Comparison of ENCODE assay signal across 9 cellular contexts in the genomic region with DNA sequence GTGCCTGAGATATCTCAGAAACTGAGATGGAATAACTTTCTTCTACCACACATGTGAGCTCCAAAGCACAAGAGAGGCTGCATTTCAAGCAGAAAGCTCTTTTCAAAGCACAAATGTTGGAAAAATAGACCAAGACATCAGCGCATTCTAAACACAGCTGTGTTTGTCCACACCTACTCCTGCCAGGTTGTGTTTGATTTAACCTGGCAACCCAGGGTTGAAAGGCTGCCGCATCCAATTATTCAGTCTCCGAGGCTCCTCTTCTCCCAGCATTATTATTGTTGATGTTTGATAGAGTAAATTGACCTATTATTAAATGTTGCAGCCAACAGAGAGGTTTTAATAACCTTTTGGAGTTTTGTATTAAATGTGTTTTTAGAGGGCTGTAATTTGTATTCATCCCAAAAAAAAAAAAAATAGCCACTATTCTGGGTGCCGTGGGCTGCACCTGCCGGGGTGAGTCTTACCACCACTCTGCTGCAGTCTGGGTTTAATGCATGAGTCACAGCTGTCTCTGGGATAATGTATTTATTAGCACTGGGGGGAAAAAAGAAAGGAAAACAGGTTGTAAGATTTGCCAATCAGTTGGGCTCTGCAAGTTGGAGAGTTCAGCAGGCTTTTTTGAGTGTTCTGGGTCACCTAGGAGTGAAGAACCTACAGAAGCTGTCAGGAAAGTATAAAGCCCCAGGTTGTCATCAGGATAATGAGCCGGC.
DNase-seq lines count a peak whose midpoint lies in the region; ATAC-seq and TF ChIP-seq lines count a peak whose summit lies in the region.
"Had no signal": no experiment of that assay in that cellular context is flagged by ENCODE, and none has a peak within 500 bp of the region (broad histone marks: within the 10 kb centered on the region; RNA-seq: fewer than 3 reads in every experiment).

No MANE protein-coding gene starts in this region.

- H3K9ac ChIP-seq in H9 (ENCODE audit: extremely low read depth, insufficient read length, low read length): no peak overlapping the region
- no peak overlapping the region for H3K9ac ChIP-seq in rectal smooth muscle tissue (ENCODE audit: low read length)

- no peak overlapping the region for H3K4me3 Mint-ChIP-seq in H9
- H3K4me3 Mint-ChIP-seq: effector memory CD8-positive, alpha-beta T cell had no signal

- no peaks in the 10 kb centered on the region; the same call in 1 of the 2 replicates for H3K27me3 Mint-ChIP-seq in H9 (ENCODE audit: low read depth)

- peaks cover 3 to 6% (median 3%) of the 10 kb centered on the region in 3 experiments; a peak in 4 of 7 replicates for H3K36me3 Mint-ChIP-seq in H9 (ENCODE audit: insufficient read depth in 1 of 3, low read depth in 3 of 3)

- no peaks in the 10 kb centered on the region for H3K23me2 ChIP-seq in H9 (ENCODE audit: insufficient read length, low read depth, low read length, poor library complexity, severe bottlenecking)

- ATAC-seq in GM19455 (IDR thresholded peaks at IDR 0.05; ENCODE audit: unreplicated experiment): no peak
- no peak for ATAC-seq in HG03378 (IDR thresholded peaks at IDR 0.05; ENCODE audit: unreplicated experiment)
- ATAC-seq: effector memory CD8-positive, alpha-beta T cell had no signal

- H2BK20ac ChIP-seq in H9 (ENCODE audit: low read depth, low read length, poor library complexity, severe bottlenecking): no peak overlapping the region

- H3K9me3 ChIP-seq in H9 (ENCODE audit: control insufficient read depth, low read depth, low read length): no peaks in the 10 kb centered on the region
- H3K9me3 ChIP-seq in ascending aorta: no peaks in the 10 kb centered on the region

- H3K4ac ChIP-seq in H9 (ENCODE audit: low read depth, low read length): no peak overlapping the region

- H3K27me3 ChIP-seq in H9 (ENCODE audit: insufficient read depth, low read length) (no peaks in the 10 kb centered on the region), rectal smooth muscle tissue (ENCODE audit: control insufficient read depth, insufficient read depth, low read length) (no peaks in the 10 kb centered on the region), ascending aorta (no peaks in the 10 kb centered on the region)

- peak overlapping the region; percentile 47 for H3K4me3 ChIP-seq in rectal smooth muscle tissue (ENCODE audit: low read length)
- H3K4me3 ChIP-seq in ascending aorta: no peak overlapping the region

- H3T11ph ChIP-seq in H9 (ENCODE audit: low read length): no peak overlapping the region

- peak overlapping the region in 1 of 3 experiments; percentile 38; a peak in 2 of 7 replicates for H3K27ac Mint-ChIP-seq in H9
- H3K27ac Mint-ChIP-seq: effector memory CD8-positive, alpha-beta T cell had no signal

- H3K27ac ChIP-seq in H9 (ENCODE audit: insufficient read length, low read depth, low read length) (no peak overlapping the region), epithelial cell of prostate (peak overlapping the region; percentile 56), rectal smooth muscle tissue (ENCODE audit: low read depth, low read length) (peak overlapping the region; percentile 76), ascending aorta (no peak overlapping the region)

- DNase-seq in H9 (no peak), NCI-H526 treated with DMSO at 0.1 percent for 48 hours (lab: John Stamatoyannopoulos, UW) (peak; percentile 58), epithelial cell of prostate (ENCODE audit: low read depth, low spot score) (peak; percentile 43), NOMO-1 treated with DMSO at 0.1 percent for 48 hours (lab: John Stamatoyannopoulos, UW; ENCODE audit: unreplicated experiment) (no peak), ascending aorta (ENCODE audit: low spot score in 2 of 2) (no peak)
- DNase-seq: effector memory CD8-positive, alpha-beta T cell had no signal

- H3K23ac ChIP-seq in H9 (ENCODE audit: insufficient read length, low read depth, low read length): no peak overlapping the region

- H3K4me2 ChIP-seq in H9 (ENCODE audit: insufficient read depth, insufficient read length, low read length): no peak overlapping the region

- no peaks in the 10 kb centered on the region for H3K79me2 ChIP-seq in H9 (ENCODE audit: insufficient read depth, low read length)

- peaks cover 3 to 6% of the 10 kb centered on the region in 2 experiments; a peak in 4 of 5 replicates for H3K9me3 Mint-ChIP-seq in H9
- H3K9me3 Mint-ChIP-seq: effector memory CD8-positive, alpha-beta T cell had no signal

- no peak overlapping the region for H2BK15ac ChIP-seq in H9 (ENCODE audit: low read depth, low read length)

- no peak overlapping the region for H3K14ac ChIP-seq in H9 (ENCODE audit: insufficient read depth, low read length)

- WGBS in H9 (ENCODE audit: extremely low coverage, insufficient read length, low lambda C conversion rate): no CpG with 5 or more reads among the region's 6 CpGs

- H2BK5ac ChIP-seq in H9 (ENCODE audit: insufficient read length, low read length): no peak overlapping the region

- H3K56ac ChIP-seq in H9 (ENCODE audit: insufficient read length, low read depth, low read length): no peak overlapping the region

- H4K8ac ChIP-seq in H9 (replicated peaks; ENCODE audit: insufficient read length, low read depth, low read length): no peak overlapping the region

- H3K79me1 ChIP-seq in H9 (ENCODE audit: insufficient read depth, low read depth, low read length, poor library complexity, severe bottlenecking): no peaks in the 10 kb centered on the region

- H3K4me1 ChIP-seq in H9 (ENCODE audit: insufficient read depth, low read length): peaks cover 6% of the 10 kb centered on the region
- peaks cover 20% of the 10 kb centered on the region for H3K4me1 ChIP-seq in rectal smooth muscle tissue (ENCODE audit: control insufficient read depth, insufficient read depth, low read length)
- no peaks in the 10 kb centered on the region for H3K4me1 ChIP-seq in ascending aorta

- H2AFZ ChIP-seq in H9 (ENCODE audit: low read length): no peak overlapping the region

- intact Hi-C loops in ascending aorta (cut with DNase I): no loop called here

- no peak overlapping the region for H2BK12ac ChIP-seq in H9 (ENCODE audit: insufficient read length, low read depth, low read length)

- no peak for TF ChIP-seq CTCF in H9 (conservative IDR thresholded peaks at IDR 0.05)
- no peak for TF ChIP-seq CTCF in ascending aorta (IDR thresholded peaks at IDR 0.05)

- no peak overlapping the region for H4K5ac ChIP-seq in H9 (ENCODE audit: insufficient read length, low read depth, low read length)

- no peaks in the 10 kb centered on the region for H4K20me1 ChIP-seq in H9 (ENCODE audit: control insufficient read depth, insufficient read depth, insufficient read length)

- H3K36me3 ChIP-seq in rectal smooth muscle tissue (ENCODE audit: control insufficient read depth, insufficient read depth, low read length) (no peaks in the 10 kb centered on the region), ascending aorta (no peaks in the 10 kb centered on the region)

- H3K4me1 Mint-ChIP-seq in H9: peaks cover 20% of the 10 kb centered on the region in 2 experiments

- H2AK5ac ChIP-seq in H9 (ENCODE audit: insufficient read length, low read length): no peak overlapping the region

- no peak overlapping the region for H2BK120ac ChIP-seq in H9 (ENCODE audit: low read depth, low read length, poor library complexity, severe bottlenecking)

- H3K18ac ChIP-seq in H9 (ENCODE audit: insufficient read length, low read depth, low read length): peak overlapping the region; percentile 40

- H4K91ac ChIP-seq in H9 (ENCODE audit: insufficient read length, low read depth, low read length): no peak overlapping the region

Comparison
In these comparisons a context has a peak if more than half of its experiments do, and no peak if none do; other contexts are left out.
1. DNase-seq: peak in NCI-H526 treated with DMSO at 0.1 percent for 48 hours (single experiment) and epithelial cell of prostate (single experiment); none in H9 (single experiment), NOMO-1 treated with DMSO at 0.1 percent for 48 hours (single experiment) and ascending aorta (0 of 2).
2. H3K27ac ChIP-seq: peak in epithelial cell of prostate (single experiment) and rectal smooth muscle tissue (single experiment); none in H9 (single experiment) and ascending aorta (0 of 2).